10 cellular contexts compared by ENCODE assay signal in the genomic region with DNA sequence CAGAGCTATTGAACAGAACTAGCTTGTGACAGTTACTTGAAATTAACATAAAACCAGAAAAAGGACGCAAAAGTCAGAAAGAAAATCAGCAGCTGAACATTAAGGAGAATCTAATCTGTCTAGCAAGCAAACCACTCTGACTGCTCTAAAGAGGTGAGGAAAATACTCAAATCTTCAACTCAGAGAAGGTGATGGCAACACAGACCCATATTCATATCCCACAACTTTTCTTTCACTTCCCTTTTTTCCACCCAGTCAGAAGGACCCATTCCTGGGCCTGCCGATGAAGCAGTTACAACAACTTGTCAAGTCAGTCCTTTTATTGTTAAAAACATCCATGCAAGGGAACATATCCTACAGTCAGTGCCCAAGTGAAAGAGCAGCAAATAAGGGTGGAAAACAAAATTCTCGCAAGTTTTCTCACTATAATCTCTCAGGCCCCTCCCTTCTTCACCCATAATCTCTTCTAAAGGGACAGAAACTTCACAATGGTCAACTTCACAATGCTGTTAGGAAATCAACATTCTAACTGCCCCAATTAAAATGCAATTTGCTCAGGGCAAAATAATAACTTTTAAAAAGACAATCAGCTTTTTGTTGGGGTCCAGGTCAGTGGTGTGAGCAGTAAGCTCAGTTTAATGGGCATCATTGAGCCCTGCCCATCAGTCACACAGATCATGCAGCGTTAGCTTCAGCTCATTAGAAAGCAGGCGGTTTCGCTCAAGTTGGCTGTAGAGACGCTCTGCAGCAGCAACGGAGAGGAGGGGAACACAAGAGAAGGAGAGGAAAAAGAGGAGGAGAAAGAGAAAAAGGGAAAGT. TPM values are rescaled to one million over a fixed set of nuclear protein-coding genes. Genes with fewer than 3 reads are reported as not detected.
DNase-seq lines count a peak whose midpoint lies in the region; ATAC-seq and TF ChIP-seq lines count a peak whose summit lies in the region.
"Had no signal": no experiment of that assay in that cellular context is flagged by ENCODE, and none has a peak within 500 bp of the region (broad histone marks: within the 10 kb centered on the region; RNA-seq: fewer than 3 reads in every experiment).

No MANE protein-coding gene starts in this region.

- H3K4me3 ChIP-seq in naive thymus-derived CD4-positive, alpha-beta T cell (ENCODE audit: low read length) = peak overlapping the region; percentile 12

- TF ChIP-seq CTCF in Calu3 (IDR thresholded peaks at IDR 0.05; ENCODE audit: unreplicated experiment) = no peak

- H3K36me3 ChIP-seq in naive thymus-derived CD4-positive, alpha-beta T cell (ENCODE audit: control insufficient read depth in 2 of 3, insufficient read depth in 3 of 3, low read length in 3 of 3) = peaks cover 7 to 45% (median 10%) of the 10 kb centered on the region in 3 experiments

- no TSS peak for BruUV-seq in Calu3 (replicated peaks; lab: Mats Ljungman, UMichigan)

- DNase-seq in Calu3 = no peak
- DNase-seq in T-helper 17 cell = no peak
- no peak for DNase-seq in naive thymus-derived CD4-positive, alpha-beta T cell
- DNase-seq in NAMALWA (ENCODE audit: low spot score) = no peak
- no peak for DNase-seq in HuH-7 (ENCODE audit: low spot score)
- no peak for DNase-seq in posterior vena cava (ENCODE audit: low spot score)

- no peaks in the 10 kb centered on the region for H3K27me3 ChIP-seq in naive thymus-derived CD4-positive, alpha-beta T cell (ENCODE audit: control insufficient read depth in 2 of 2, insufficient read depth in 2 of 2, low read length in 2 of 2)

- no peaks in the 10 kb centered on the region for H3K9me3 Mint-ChIP-seq in Calu3 (ENCODE audit: low read depth, unreplicated experiment)
- H3K9me3 Mint-ChIP-seq in naive thymus-derived CD4-positive, alpha-beta T cell = peaks cover 0 to 16% (median 3%) of the 10 kb centered on the region in 11 donors

- peaks cover 26% of the 10 kb centered on the region for H3K4me1 Mint-ChIP-seq in Calu3 (ENCODE audit: low read depth, unreplicated experiment)
- peaks cover 45% of the 10 kb centered on the region for H3K4me1 Mint-ChIP-seq in T-helper 17 cell
- peaks cover 36 to 85% (median 75%) of the 10 kb centered on the region in 7 donors for H3K4me1 Mint-ChIP-seq in naive thymus-derived CD4-positive, alpha-beta T cell

- H3K4me3 Mint-ChIP-seq in Calu3 (ENCODE audit: low read depth, unreplicated experiment) (peak overlapping the region; percentile 28), T-helper 17 cell (peak overlapping the region; percentile 86)
- H3K4me3 Mint-ChIP-seq in naive thymus-derived CD4-positive, alpha-beta T cell = peak overlapping the region; percentile 71 to 90 (median 79)

- CTCF ChIA-PET in Calu3 (lab: Charles Lee) = interaction anchor here (0.6 kb wide), 2 partner anchors 7 to 19 kb away, joined by 3 to 5 read pairs; no protein-coding TSS in a partner anchor
- CTCF ChIA-PET in naive thymus-derived CD4-positive, alpha-beta T cell (lab: Charles Lee) = interaction anchor here (1.2 to 1.8 kb wide), 4 partner anchors 18 to 25 kb away, joined by 4 to 7 read pairs (median 4); no protein-coding TSS in a partner anchor

- POLR2A ChIA-PET in naive thymus-derived CD4-positive, alpha-beta T cell (lab: Charles Lee) = interaction anchor here (0.6 to 10.1 kb wide), 15 partner anchors 9 to 694 kb away, joined by 3 to 115 read pairs (median 4); a partner anchor contains a TSS

- intact Hi-C loops in Calu3 (cut with micrococcal nuclease; ENCODE audit: unreplicated experiment) (no loop called here), posterior vena cava (cut with DNase I) (no loop called here)
- intact Hi-C loops in naive thymus-derived CD4-positive, alpha-beta T cell (cut with micrococcal nuclease) = loop anchor here (1.0 to 10.0 kb wide), 7 partner anchors 11 to 484 kb away; a partner anchor contains a TSS

- peak overlapping the region; percentile 74 for H3K27ac ChIP-seq in naive thymus-derived CD4-positive, alpha-beta T cell (ENCODE audit: low read depth, low read length)

- peaks cover 72% of the 10 kb centered on the region for H3K36me3 Mint-ChIP-seq in Calu3 (ENCODE audit: insufficient read depth, unreplicated experiment)
- peaks cover 8% of the 10 kb centered on the region for H3K36me3 Mint-ChIP-seq in T-helper 17 cell (ENCODE audit: low read depth)
- peaks cover 8 to 74% (median 51%) of the 10 kb centered on the region in 5 donors for H3K36me3 Mint-ChIP-seq in naive thymus-derived CD4-positive, alpha-beta T cell

- no peaks in the 10 kb centered on the region for H3K27me3 Mint-ChIP-seq in Calu3 (ENCODE audit: unreplicated experiment)
- no peaks in the 10 kb centered on the region for H3K27me3 Mint-ChIP-seq in T-helper 17 cell
- H3K27me3 Mint-ChIP-seq in naive thymus-derived CD4-positive, alpha-beta T cell = no peaks in the 10 kb centered on the region

- ATAC-seq in HG02610 (IDR thresholded peaks at IDR 0.05; ENCODE audit: unreplicated experiment) (peak; percentile 39), T-helper 17 cell (peak; percentile 1), GM19467 (IDR thresholded peaks at IDR 0.05; ENCODE audit: unreplicated experiment) (no peak)
- ATAC-seq in naive thymus-derived CD4-positive, alpha-beta T cell = peak; percentile 8

- no peaks in the 10 kb centered on the region for H3K9me3 ChIP-seq in T-helper 17 cell (ENCODE audit: control insufficient read depth, low read length, poor library complexity, severe bottlenecking)
- H3K9me3 ChIP-seq in naive thymus-derived CD4-positive, alpha-beta T cell (ENCODE audit: control insufficient read depth in 2 of 3, low read length in 3 of 3) = peaks cover 0 to 4% (median 0%) of the 10 kb centered on the region in 3 experiments

- H3K27ac Mint-ChIP-seq in Calu3 (ENCODE audit: unreplicated experiment) (peak overlapping the region; percentile 84), T-helper 17 cell (peak overlapping the region; percentile 94)
- H3K27ac Mint-ChIP-seq in naive thymus-derived CD4-positive, alpha-beta T cell = peak overlapping the region; percentile 89 to 97 (median 94)

- H3K4me1 ChIP-seq in naive thymus-derived CD4-positive, alpha-beta T cell (ENCODE audit: control insufficient read depth in 2 of 2, insufficient read depth in 2 of 2, low read length in 2 of 2) = peaks cover 34 to 68% of the 10 kb centered on the region in 2 donors

RNA-seq across cellular contexts. Expression of a gene that starts 3.6 kb away (rescaled TPM):
- 0.12 TPM in 1 of 2 replicates, not detected in the other for total RNA-seq in Calu3 (2022)
- under 1 TPM in 1 of 2 donors, not detected in 1; 0.07 TPM for total RNA-seq in T-helper 17 cell
- under 1 TPM in 4 of 5 experiments, not detected in 1; 0.11 to 0.16 (median 0.15) TPM for total RNA-seq in naive thymus-derived CD4-positive, alpha-beta T cell
- polyA plus RNA-seq in naive thymus-derived CD4-positive, alpha-beta T cell = not detected
- under 1 TPM; 0.05 to 0.14 TPM for total RNA-seq in posterior vena cava

RNA-seq across cellular contexts. Expression of a gene that starts 33.4 kb away (rescaled TPM):
- 564 and 582 TPM in 2 replicates for total RNA-seq in Calu3 (2022)
- 100 to 1,000 TPM; 386 to 391 TPM for total RNA-seq in T-helper 17 cell
- total RNA-seq in naive thymus-derived CD4-positive, alpha-beta T cell = 100 to 1,000 TPM; 264 to 688 (median 281) TPM
- polyA plus RNA-seq in naive thymus-derived CD4-positive, alpha-beta T cell = 100 to 1,000 TPM; 653 to 718 TPM
- total RNA-seq in posterior vena cava = 100 to 1,000 TPM; 177 to 189 TPM

RNA-seq across cellular contexts. Expression of a gene that starts 47.6 kb away (rescaled TPM):
- total RNA-seq in Calu3 (2022) (not detected in 2 replicates), T-helper 17 cell (not detected), posterior vena cava (not detected)
- total RNA-seq in naive thymus-derived CD4-positive, alpha-beta T cell = not detected
- polyA plus RNA-seq in naive thymus-derived CD4-positive, alpha-beta T cell = not detected
- total RNA-seq: activated CD8-positive, alpha-beta memory T cell treated with anti-CD3 and anti-CD28 coated beads for 36 hours; fibroblast of lung had no signal
- polyA plus RNA-seq: fibroblast of lung had no signal

Comparison
In these comparisons a context has a peak if more than half of its experiments do, and no peak if none do; other contexts are left out.
1. H3K4me3 Mint-ChIP-seq: peak in every context shown above with its lines; median percentile 86 in T-helper 17 cell; 79 in naive thymus-derived CD4-positive, alpha-beta T cell; 28 in Calu3.
2. intact Hi-C loops: an anchor here in naive thymus-derived CD4-positive, alpha-beta T cell (1.0 to 10.0 kb wide); none called in Calu3 and posterior vena cava.